In genomic region chr3:71201939-71202338, GRCh38 we compare ENCODE assay signal across 11 cellular contexts.
DNase-seq lines count a peak whose midpoint lies in the region; ATAC-seq and TF ChIP-seq lines count a peak whose summit lies in the region.
"Had no signal": no experiment of that assay in that cellular context is flagged by ENCODE, and none has a peak within 500 bp of the region (broad histone marks: within the 10 kb centered on the region; RNA-seq: fewer than 3 reads in every experiment).

No MANE protein-coding gene starts in this region.

- no TSS peak for BruUV-seq in A673 (replicated peaks; lab: Mats Ljungman, UMichigan)

- peaks cover 5% of the 10 kb centered on the region for H3K36me3 Mint-ChIP-seq in nephron (ENCODE audit: low read depth)

- intact Hi-C loops in A673 (cut with micrococcal nuclease; ENCODE audit: unreplicated experiment) = loop anchor here (5.0 to 10.0 kb wide), 3 partner anchors 140 to 667 kb away; no protein-coding TSS in a partner anchor

- POLR2A ChIA-PET in A673 (lab: Charles Lee; ENCODE audit: low non-redundant PET) = no interaction called here

- H3K9me3 ChIP-seq in A673 (ENCODE audit: low read depth, low read length, poor library complexity, severe bottlenecking) (no peaks in the 10 kb centered on the region), MG63 (no peaks in the 10 kb centered on the region)

- H3K27me3 ChIP-seq in A673 (replicated peaks; ENCODE audit: insufficient read depth, low read depth, low read length, poor library complexity) = no peaks in the 10 kb centered on the region
- no peaks in the 10 kb centered on the region for H3K27me3 ChIP-seq in MG63

- no peak for TF ChIP-seq CTCF in A673 (conservative IDR thresholded peaks at IDR 0.05; ENCODE audit: low read depth, low read length)
- no peak for TF ChIP-seq CTCF in fibroblast of pulmonary artery (IDR thresholded peaks at IDR 0.05; ENCODE audit: low read length, missing control alignments)
- TF ChIP-seq CTCF in nephron (IDR thresholded peaks at IDR 0.05; ENCODE audit: unreplicated experiment in 3 of 3) = no peak

- CTCF ChIA-PET in A673 (lab: Charles Lee) = no interaction called here

- H3K36me3 ChIP-seq in A673 (ENCODE audit: insufficient read depth, low read length, poor library complexity, severe bottlenecking) = no peaks in the 10 kb centered on the region
- H3K36me3 ChIP-seq in MG63 = no peaks in the 10 kb centered on the region

- peak overlapping the region in 2 of 3 experiments; percentile 27 to 54 for H3K27ac Mint-ChIP-seq in nephron
- H3K27ac Mint-ChIP-seq: immature natural killer cell had no signal

- H3K27ac ChIP-seq in A673 (ENCODE audit: low read depth, low read length, poor library complexity, severe bottlenecking) = peak overlapping the region; percentile 98

- H3K4me3 Mint-ChIP-seq in nephron = no peak overlapping the region
- H3K4me3 Mint-ChIP-seq: central memory CD8-positive, alpha-beta T cell; immature natural killer cell had no signal

- H3K27me3 Mint-ChIP-seq in nephron (ENCODE audit: low read depth) = no peaks in the 10 kb centered on the region
- H3K27me3 Mint-ChIP-seq: central memory CD8-positive, alpha-beta T cell had no signal

- H3K4me3 ChIP-seq in A673 (ENCODE audit: low read depth, low read length, poor library complexity, severe bottlenecking) (no peak overlapping the region), MG63 (no peak overlapping the region), fibroblast of pulmonary artery (replicated peaks; ENCODE audit: low read depth, low read length) (no peak overlapping the region)

- peak; percentile 83 for DNase-seq in A673 (ENCODE audit: low spot score)
- DNase-seq in MG63 = peak; percentile 43
- DNase-seq in fibroblast of pulmonary artery (ENCODE audit: low read depth) = peak; percentile 64
- DNase-seq in stimulated activated CD4-positive, alpha-beta T cell treated with anti-CD3 and anti-CD28 coated beads, Interleukin-4, amount 100 ng/mL, for 4 hours = no peak
- DNase-seq: immature natural killer cell had no signal

- ATAC-seq in GM19467 (IDR thresholded peaks at IDR 0.05; ENCODE audit: unreplicated experiment) (no peak), GM18519 (IDR thresholded peaks at IDR 0.05; ENCODE audit: low FRiP score, unreplicated experiment) (no peak), HG02973 (IDR thresholded peaks at IDR 0.05; ENCODE audit: unreplicated experiment) (no peak)
- ATAC-seq: activated CD4-positive, CD25-positive, alpha-beta regulatory T cell treated with anti-CD3 and anti-CD28 coated beads, Interleukin-2, amount 50 U/mL, for 24 hours had no signal

- peaks cover 37% of the 10 kb centered on the region for H3K4me1 Mint-ChIP-seq in nephron
- H3K4me1 Mint-ChIP-seq: immature natural killer cell had no signal

- H3K4me1 ChIP-seq in A673 (ENCODE audit: insufficient read depth, low read length, poor library complexity, severe bottlenecking) = peaks cover 63% of the 10 kb centered on the region

- H3K9me3 Mint-ChIP-seq in nephron = no peaks in the 10 kb centered on the region
- H3K9me3 Mint-ChIP-seq: central memory CD8-positive, alpha-beta T cell had no signal

Comparison
In these comparisons a context has a peak if more than half of its experiments do, and no peak if none do; other contexts are left out.
1. DNase-seq: peak in A673 (single experiment), MG63 (single experiment) and fibroblast of pulmonary artery (single experiment); none in stimulated activated CD4-positive, alpha-beta T cell treated with anti-CD3 and anti-CD28 coated beads, Interleukin-4, amount 100 ng/mL, for 4 hours (0 of 2).